8 cellular contexts compared by ENCODE assay signal in the genomic region with DNA sequence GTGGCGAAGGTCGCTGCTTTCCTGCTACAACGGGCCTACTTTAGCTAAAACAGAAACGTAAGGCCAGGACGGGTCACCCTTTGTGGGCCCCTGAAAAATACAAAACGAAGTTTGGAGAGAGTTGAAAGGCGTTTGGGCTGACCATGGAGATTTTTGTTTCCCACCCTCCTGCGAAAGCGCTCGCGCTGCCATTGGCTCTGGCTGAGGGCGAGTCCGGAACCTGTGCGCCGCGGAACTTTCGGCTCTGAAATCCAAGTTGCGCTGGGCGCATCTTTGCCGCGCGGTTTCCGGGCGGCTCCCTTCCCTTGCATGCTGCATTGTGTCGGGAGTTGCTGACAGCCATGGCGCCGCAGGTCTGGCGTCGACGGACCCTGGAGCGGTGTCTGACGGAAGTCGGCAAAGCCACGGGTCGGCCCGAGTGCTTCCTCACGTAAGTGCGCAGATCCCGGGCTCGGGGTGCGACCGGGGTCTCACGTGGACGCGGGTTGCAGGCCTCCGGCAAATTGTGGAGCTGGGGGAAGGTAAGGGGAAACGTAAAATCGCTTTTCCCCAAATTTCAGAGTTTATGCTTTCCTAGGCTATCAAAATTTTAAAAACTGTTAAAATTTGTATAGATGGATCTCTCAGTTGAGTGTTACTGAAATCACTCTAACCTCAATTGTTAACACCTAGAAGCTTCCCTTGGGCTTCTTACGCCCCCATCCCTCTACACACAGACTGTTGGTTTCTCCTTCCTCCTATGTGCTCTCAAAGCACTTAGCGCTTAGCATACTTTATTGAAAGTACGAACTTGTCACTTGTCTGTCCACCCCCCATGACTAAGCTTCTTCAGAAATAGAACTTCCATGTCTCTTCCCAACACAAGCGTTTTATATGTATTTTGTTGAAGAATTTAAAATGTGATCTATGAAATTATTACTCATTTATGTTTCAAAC.
DNase-seq lines count a peak whose midpoint lies in the region; ATAC-seq, FAIRE-seq and TF ChIP-seq lines count a peak whose summit lies in the region.

A gene with protein sequence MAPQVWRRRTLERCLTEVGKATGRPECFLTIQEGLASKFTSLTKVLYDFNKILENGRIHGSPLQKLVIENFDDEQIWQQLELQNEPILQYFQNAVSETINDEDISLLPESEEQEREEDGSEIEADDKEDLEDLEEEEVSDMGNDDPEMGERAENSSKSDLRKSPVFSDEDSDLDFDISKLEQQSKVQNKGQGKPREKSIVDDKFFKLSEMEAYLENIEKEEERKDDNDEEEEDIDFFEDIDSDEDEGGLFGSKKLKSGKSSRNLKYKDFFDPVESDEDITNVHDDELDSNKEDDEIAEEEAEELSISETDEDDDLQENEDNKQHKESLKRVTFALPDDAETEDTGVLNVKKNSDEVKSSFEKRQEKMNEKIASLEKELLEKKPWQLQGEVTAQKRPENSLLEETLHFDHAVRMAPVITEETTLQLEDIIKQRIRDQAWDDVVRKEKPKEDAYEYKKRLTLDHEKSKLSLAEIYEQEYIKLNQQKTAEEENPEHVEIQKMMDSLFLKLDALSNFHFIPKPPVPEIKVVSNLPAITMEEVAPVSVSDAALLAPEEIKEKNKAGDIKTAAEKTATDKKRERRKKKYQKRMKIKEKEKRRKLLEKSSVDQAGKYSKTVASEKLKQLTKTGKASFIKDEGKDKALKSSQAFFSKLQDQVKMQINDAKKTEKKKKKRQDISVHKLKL (plus strand): TSS at position 310 of the 936 bp plus-strand sequence. CDS start 32 bp downstream, at position 342.

- H3K9me2 ChIP-seq in OCI-LY1 (ENCODE audit: low read depth, low read length), result no peaks in the 10 kb centered on the region

- no peaks in the 10 kb centered on the region for H3K27me3 ChIP-seq in OCI-LY1 (ENCODE audit: insufficient read depth, low read length)

- H3K27ac ChIP-seq in OCI-LY1 (ENCODE audit: low read depth, low read length, poor library complexity, severe bottlenecking), result peak within 1 kb of the TSS; percentile 57

- peaks cover 37% of the 10 kb centered on the region for H3K79me2 ChIP-seq in OCI-LY1 (ENCODE audit: insufficient read depth, low read length)

- no peaks in the 10 kb centered on the region for H3K9me3 ChIP-seq in OCI-LY1 (ENCODE audit: low read length)

- TF ChIP-seq CTCF in OCI-LY1 (IDR thresholded peaks at IDR 0.05; ENCODE audit: low read length), result no peak

- H3K4me3 ChIP-seq in OCI-LY1 (ENCODE audit: low read depth, low read length, poor library complexity, severe bottlenecking), result peak within 1 kb of the TSS; percentile 78

- no peaks in the 10 kb centered on the region for H4K20me1 ChIP-seq in OCI-LY1 (ENCODE audit: insufficient read depth, low read length)

- DNase-seq in D341Med (ENCODE audit: low spot score), result peak; percentile 86
- peak; percentile 83 for DNase-seq in HTR-8/SVneo (ENCODE audit: insufficient read length, low spot score)
- peak; percentile 87 for DNase-seq in activated CD8-positive, alpha-beta memory T cell treated with anti-CD3 and anti-CD28 coated beads, Interleukin-2, amount 50 U/mL, for 4 hours
- DNase-seq in epidermal melanocyte (ENCODE audit: insufficient read length, low spot score), result peak; percentile 51
- peak; percentile 93 for DNase-seq in middle frontal gyrus (ENCODE audit: extremely low spot score, low spot score)
- peak; percentile 74 to 76 for DNase-seq in stimulated activated CD8-positive, alpha-beta memory T cell treated with anti-CD3 and anti-CD28 coated beads, Interleukin-2, amount 100 ng/mL, for 1 hour (ENCODE audit: low read depth in 2 of 2)

- FAIRE-seq in HTR-8/SVneo (lab: Jason Lieb, UNC), result peak; percentile 74

- no peaks in the 10 kb centered on the region for H3F3A ChIP-seq in OCI-LY1 (ENCODE audit: insufficient read depth, low read length)

- H2AFZ ChIP-seq in OCI-LY1 (ENCODE audit: low read length), result peak within 1 kb of the TSS; percentile 14; the same call in 1 of the 2 replicates

- H3K4me2 ChIP-seq in OCI-LY1 (ENCODE audit: low read length), result peak within 1 kb of the TSS; percentile 84

- H3K36me3 ChIP-seq in OCI-LY1 (ENCODE audit: insufficient read depth, low read length), result peaks cover 33% of the 10 kb centered on the region

- H3K4me1 ChIP-seq in OCI-LY1 (ENCODE audit: insufficient read depth, low read length, severe bottlenecking), result peaks cover 42% of the 10 kb centered on the region

- H3K9ac ChIP-seq in OCI-LY1 (ENCODE audit: low read length), result peak within 1 kb of the TSS; percentile 95

- peak; percentile 90 for ATAC-seq in GM21390 (IDR thresholded peaks at IDR 0.05; ENCODE audit: unreplicated experiment)

Comparison
In these comparisons a context has a peak if more than half of its experiments do, and no peak if none do; other contexts are left out.
1. Peak in every context shown above with its lines: DNase-seq, ATAC-seq, H3K4me3 ChIP-seq and H3K27ac ChIP-seq.